ENCODE assay signal across 8 cellular contexts in the genomic region with DNA sequence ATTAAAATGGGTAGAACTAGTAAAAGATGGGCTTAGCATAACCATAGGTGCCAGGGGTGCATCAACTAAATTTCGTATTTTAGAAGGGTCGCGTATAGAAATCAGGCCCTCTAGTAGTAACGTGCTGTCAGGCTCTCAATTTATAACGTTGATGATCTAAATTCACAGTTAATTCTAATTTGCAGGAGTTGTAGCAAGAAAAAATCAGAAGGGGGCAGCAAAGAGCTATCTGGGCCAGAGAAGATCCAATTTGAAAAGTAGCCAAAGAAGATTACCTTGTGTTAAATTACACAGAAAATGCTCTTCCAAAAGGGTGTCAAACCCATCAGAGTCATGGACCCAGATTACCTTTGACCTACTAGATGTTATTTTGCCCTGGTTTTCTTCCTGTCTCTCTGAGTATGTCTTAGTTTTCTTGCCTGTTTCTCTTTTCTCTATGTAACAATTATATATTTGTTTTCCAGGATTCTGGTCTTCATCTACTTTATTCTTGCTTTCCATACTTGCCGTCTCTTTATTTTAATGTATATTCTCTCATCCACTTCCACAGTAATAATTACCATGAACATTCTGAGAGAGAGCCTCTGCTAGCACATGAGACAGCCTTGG.
DNase-seq lines count a peak whose midpoint lies in the region; ATAC-seq, FAIRE-seq and TF ChIP-seq lines count a peak whose summit lies in the region.

No MANE protein-coding gene starts in this region.

- no peaks in the 10 kb centered on the region for H3K9me3 ChIP-seq in WERI-Rb-1 (ENCODE audit: severe bottlenecking)

- CTCF ChIA-PET in activated naive CD4-positive, alpha-beta T cell treated with anti-CD3 and anti-CD28 coated beads, Interleukin-2, amount 10 ng/mL, durations not matched to agents 7 days and 5 days (lab: Charles Lee) = interaction anchor here (0.8 kb wide), 1 partner anchor 28 kb away, joined by 3 read pairs; no protein-coding TSS in a partner anchor

- ATAC-seq in left colon = no peak

- H3K4me3 ChIP-seq in WERI-Rb-1 (ENCODE audit: low read depth, low read length) = no peak overlapping the region

- no peaks in the 10 kb centered on the region for H3K36me3 Mint-ChIP-seq in activated naive CD4-positive, alpha-beta T cell treated with anti-CD3 and anti-CD28 coated beads, Interleukin-2, amount 10 ng/mL, durations not matched to agents 7 days and 5 days

- no peaks in the 10 kb centered on the region for H3K4me1 Mint-ChIP-seq in activated naive CD4-positive, alpha-beta T cell treated with anti-CD3 and anti-CD28 coated beads, Interleukin-2, amount 10 ng/mL, durations not matched to agents 7 days and 5 days

- H3K27me3 Mint-ChIP-seq in activated naive CD4-positive, alpha-beta T cell treated with anti-CD3 and anti-CD28 coated beads, Interleukin-2, amount 10 ng/mL, durations not matched to agents 7 days and 5 days = no peaks in the 10 kb centered on the region

- H3K27ac ChIP-seq in WERI-Rb-1 = no peak overlapping the region

- DNase-seq in GM03348 (ENCODE audit: low spot score) (peak; percentile 47), H54 (ENCODE audit: insufficient read length, low spot score) (peak; percentile 2), NCI-H1436 treated with DMSO at 0.1 percent for 48 hours (lab: John Stamatoyannopoulos, UW) (peak; percentile 19), WERI-Rb-1 (peak; percentile 26), iris pigment epithelial cell (ENCODE audit: low read depth) (peak; percentile 7), left colon (no peak), T-helper 2 cell (no peak)
- DNase-seq in activated naive CD4-positive, alpha-beta T cell treated with anti-CD3 and anti-CD28 coated beads, Interleukin-2, amount 10 ng/mL, durations not matched to agents 7 days and 5 days = no peak

- no peaks in the 10 kb centered on the region for H3K27me3 ChIP-seq in WERI-Rb-1 (ENCODE audit: insufficient read depth, low read depth, severe bottlenecking)

- peak; percentile 43 for FAIRE-seq in H54 (lab: Jason Lieb, UNC)

- H3K4me3 Mint-ChIP-seq in activated naive CD4-positive, alpha-beta T cell treated with anti-CD3 and anti-CD28 coated beads, Interleukin-2, amount 10 ng/mL, durations not matched to agents 7 days and 5 days = no peak overlapping the region

- TF ChIP-seq POLR2A in H54 (IDR thresholded peaks at IDR 0.05; ENCODE audit: low read depth, low read length) = no peak

- peak; percentile 58 for TF ChIP-seq CTCF in WERI-Rb-1 (IDR thresholded peaks at IDR 0.05; ENCODE audit: low read depth, low read length)

- no peak overlapping the region for H3K27ac Mint-ChIP-seq in activated naive CD4-positive, alpha-beta T cell treated with anti-CD3 and anti-CD28 coated beads, Interleukin-2, amount 10 ng/mL, durations not matched to agents 7 days and 5 days

- no peaks in the 10 kb centered on the region for H3K9me3 Mint-ChIP-seq in activated naive CD4-positive, alpha-beta T cell treated with anti-CD3 and anti-CD28 coated beads, Interleukin-2, amount 10 ng/mL, durations not matched to agents 7 days and 5 days

- intact Hi-C loops in left colon (cut with DNase I, micrococcal nuclease) = no loop called here

- H3K36me3 ChIP-seq in WERI-Rb-1 = no peaks in the 10 kb centered on the region

Comparison
In these comparisons a context has a peak if more than half of its experiments do, and no peak if none do; other contexts are left out.
1. DNase-seq: peak in GM03348 (single experiment), H54 (single experiment), NCI-H1436 treated with DMSO at 0.1 percent for 48 hours (single experiment), WERI-Rb-1 (single experiment) and iris pigment epithelial cell (single experiment); none in left colon (0 of 2), activated naive CD4-positive, alpha-beta T cell treated with anti-CD3 and anti-CD28 coated beads, Interleukin-2, amount 10 ng/mL, durations not matched to agents 7 days and 5 days (single experiment) and T-helper 2 cell (0 of 5).